Comparison of ENCODE assay signal across 1 cellular context in the genomic region with DNA sequence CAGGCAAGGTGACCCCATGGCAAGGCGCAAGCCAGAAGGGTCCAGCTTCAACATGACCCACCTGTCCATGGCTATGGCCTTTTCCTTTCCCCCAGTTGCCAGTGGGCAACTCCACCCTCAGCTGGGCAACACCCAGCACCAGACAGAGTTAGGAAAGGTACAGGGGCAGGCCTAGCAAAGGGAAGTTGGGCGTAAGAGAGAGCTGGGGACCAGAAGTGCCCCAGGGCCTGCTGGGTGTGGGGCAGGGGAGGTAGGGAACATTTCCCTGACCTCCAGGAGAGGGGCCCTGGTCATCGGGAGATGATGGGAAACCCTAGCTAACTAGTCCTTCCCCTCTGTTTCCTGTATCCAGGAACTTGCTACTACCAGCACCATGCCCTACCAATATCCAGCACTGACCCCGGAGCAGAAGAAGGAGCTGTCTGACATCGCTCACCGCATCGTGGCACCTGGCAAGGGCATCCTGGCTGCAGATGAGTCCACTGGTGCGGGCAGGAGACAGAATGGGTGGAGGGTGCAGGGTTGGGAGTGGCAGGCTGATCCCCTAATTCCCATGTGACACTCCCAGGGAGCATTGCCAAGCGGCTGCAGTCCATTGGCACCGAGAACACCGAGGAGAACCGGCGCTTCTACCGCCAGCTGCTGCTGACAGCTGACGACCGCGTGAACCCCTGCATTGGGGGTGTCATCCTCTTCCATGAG.
TF ChIP-seq lines count a peak whose summit lies in the region.

No MANE protein-coding gene starts in this region.

TF ChIP-seq in GM12878, 131 proteins besides CTCF, POLR2A, EP300 and RAD21:
- TF ChIP-seq POLR2AphosphoS2 (IDR thresholded peaks at IDR 0.05; ENCODE audit: low read depth, low read length) = peak; percentile 47; the same call in 1 of the 2 replicates
- TF ChIP-seq RCOR1 (conservative IDR thresholded peaks at IDR 0.05; ENCODE audit: low read depth, low read length) = no peak
- TF ChIP-seq RBBP5 (conservative IDR thresholded peaks at IDR 0.05) = no peak
